In the genomic region with DNA sequence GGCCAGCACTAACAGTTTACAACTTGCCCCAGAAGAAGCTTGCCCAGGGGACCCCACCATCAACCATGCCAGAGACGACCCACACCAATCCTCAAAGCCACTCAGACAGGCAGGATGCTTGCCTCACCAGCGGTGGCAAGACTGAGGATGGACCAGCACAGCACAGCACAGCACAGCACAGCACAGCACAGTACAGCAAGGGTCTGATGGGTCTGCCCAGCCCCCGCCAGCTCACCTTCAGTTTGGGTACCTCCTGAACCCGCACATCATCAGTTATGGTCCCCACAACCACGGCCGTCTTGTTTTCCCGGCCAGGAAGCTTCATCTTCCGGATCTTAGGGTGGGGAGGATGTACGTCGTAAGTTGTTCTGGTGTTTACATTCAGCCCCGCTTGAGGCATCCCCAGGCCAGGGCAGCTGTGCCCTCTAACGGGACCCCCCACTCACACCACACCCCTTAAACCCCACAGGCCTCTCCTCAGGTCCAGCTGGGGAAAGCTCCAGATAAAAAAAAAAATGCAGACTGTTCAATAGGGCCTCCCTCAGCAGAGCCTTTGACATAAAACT, we compare ENCODE assay signal across 10 cellular contexts. TPM values are rescaled to one million over a fixed set of nuclear protein-coding genes. Genes with fewer than 3 reads are reported as not detected.
DNase-seq lines count a peak whose midpoint lies in the region; ATAC-seq and TF ChIP-seq lines count a peak whose summit lies in the region.
"Had no signal": no experiment of that assay in that cellular context is flagged by ENCODE, and none has a peak within 500 bp of the region (broad histone marks: within the 10 kb centered on the region; RNA-seq: fewer than 3 reads in every experiment).

No MANE protein-coding gene starts in this region.

- peaks cover 28% of the 10 kb centered on the region for H4K20me1 ChIP-seq in MM.1S (ENCODE audit: insufficient read depth, low read length)

- no peak for TF ChIP-seq CTCF in prostate gland (IDR thresholded peaks at IDR 0.05)
- TF ChIP-seq CTCF in MM.1S (IDR thresholded peaks at IDR 0.05; ENCODE audit: low read length) = no peak

- H2AFZ ChIP-seq in MM.1S (ENCODE audit: low read length) = no peak overlapping the region

- peaks cover 26% of the 10 kb centered on the region for H3K4me1 ChIP-seq in prostate gland (replicated peaks)
- H3K4me1 ChIP-seq in MM.1S (ENCODE audit: low read length) = peaks cover 13% of the 10 kb centered on the region

- no peaks in the 10 kb centered on the region for H3K9me2 ChIP-seq in MM.1S (replicated peaks; ENCODE audit: insufficient read depth, low read length)

- 65% methylated on average over 12 of the region's 12 CpGs for WGBS in prostate gland

- intact Hi-C loops in prostate gland (cut with DNase I) = no loop called here

- peak overlapping the region; percentile 93; the same call in 1 of the 2 replicates for H3K27ac ChIP-seq in SK-N-MC
- peak overlapping the region; percentile 85 for H3K27ac ChIP-seq in epithelial cell of prostate
- peak overlapping the region; percentile 88 for H3K27ac ChIP-seq in prostate gland
- H3K27ac ChIP-seq in MM.1S (ENCODE audit: low read length) = no peak overlapping the region

- H3K9ac ChIP-seq in SK-N-MC (ENCODE audit: insufficient read length) (peak overlapping the region; percentile 99), MM.1S (ENCODE audit: low read length) (no peak overlapping the region)

- H3K9me3 ChIP-seq in SK-N-MC (ENCODE audit: low read depth, low read length) (no peaks in the 10 kb centered on the region), prostate gland (no peaks in the 10 kb centered on the region), MM.1S (replicated peaks; ENCODE audit: insufficient read depth, low read length) (no peaks in the 10 kb centered on the region)

- H3K4me3 ChIP-seq in SK-N-MC (peak overlapping the region; percentile 82), prostate gland (peak overlapping the region; percentile 83 to 89), MM.1S (ENCODE audit: low read length) (no peak overlapping the region)

- H3F3A ChIP-seq in MM.1S (ENCODE audit: insufficient read depth, low read length) = peaks cover 33% of the 10 kb centered on the region

- peak; percentile 22 for TF ChIP-seq POLR2A in GM15510 (IDR thresholded peaks at IDR 0.05; ENCODE audit: borderline replicate concordance, extremely low read depth, insufficient read length)
- no peak for TF ChIP-seq POLR2A in prostate gland (IDR thresholded peaks at IDR 0.05)

- peaks cover 38% of the 10 kb centered on the region for H3K36me3 ChIP-seq in SK-N-MC (ENCODE audit: insufficient read depth, low read length)
- peaks cover 16 to 21% of the 10 kb centered on the region in 2 donors for H3K36me3 ChIP-seq in prostate gland
- H3K36me3 ChIP-seq in MM.1S (replicated peaks; ENCODE audit: insufficient read depth, low read length) = peaks cover 19% of the 10 kb centered on the region

- H3K4me2 ChIP-seq in MM.1S (ENCODE audit: low read depth, low read length) = no peak overlapping the region

- H3K27me3 ChIP-seq in prostate gland (replicated peaks; ENCODE audit: insufficient read depth) = no peaks in the 10 kb centered on the region
- no peaks in the 10 kb centered on the region for H3K27me3 ChIP-seq in MM.1S (replicated peaks; ENCODE audit: insufficient read depth, low read length)

- H3K79me2 ChIP-seq in MM.1S (ENCODE audit: low read length) = peaks cover 39% of the 10 kb centered on the region

- no peak for DNase-seq in SK-N-MC (ENCODE audit: low read depth, low spot score)
- no peak for DNase-seq in epithelial cell of prostate (ENCODE audit: low read depth, low spot score)
- no peak for DNase-seq in prostate gland (ENCODE audit: low spot score)
- no peak for DNase-seq in 8988T
- no peak for DNase-seq in GM19240 (ENCODE audit: insufficient read length, low spot score)
- DNase-seq in MM.1S = no peak
- DNase-seq: NCI-H1417 treated with DMSO at 0.1 percent for 48 hours had no signal

- ATAC-seq in HG02678 (IDR thresholded peaks at IDR 0.05; ENCODE audit: unreplicated experiment) = no peak
- ATAC-seq: left lobe of liver had no signal

RNA-seq across cellular contexts. Expression of gene FAM83E, which starts 1.7 kb away (rescaled TPM):
- 1 to 10 TPM; 2.8 to 8.8 TPM for total RNA-seq in prostate gland

RNA-seq across cellular contexts. Expression of gene RPL18, which starts 2.4 kb away (rescaled TPM):
- 1,000 to 10,000 TPM; 2,096 to 3,914 TPM for total RNA-seq in prostate gland

RNA-seq across cellular contexts. Expression of gene SPHK2, which starts 2.7 kb away (rescaled TPM):
- total RNA-seq in prostate gland = 10 to 100 TPM; 24.8 to 25.4 TPM

RNA-seq across cellular contexts. Expression of gene SPACA4, which starts 10.0 kb away (rescaled TPM):
- 1 to 10 TPM in 1 of 2 donors, under 1 TPM in 1; 0.32 to 6.0 TPM for total RNA-seq in prostate gland
- total RNA-seq: left lobe of liver had no signal

RNA-seq across cellular contexts. Expression of gene DBP, which starts 20.6 kb away (rescaled TPM):
- 10 to 100 TPM; 14.3 to 52.7 TPM for total RNA-seq in prostate gland
